In the genomic region with DNA sequence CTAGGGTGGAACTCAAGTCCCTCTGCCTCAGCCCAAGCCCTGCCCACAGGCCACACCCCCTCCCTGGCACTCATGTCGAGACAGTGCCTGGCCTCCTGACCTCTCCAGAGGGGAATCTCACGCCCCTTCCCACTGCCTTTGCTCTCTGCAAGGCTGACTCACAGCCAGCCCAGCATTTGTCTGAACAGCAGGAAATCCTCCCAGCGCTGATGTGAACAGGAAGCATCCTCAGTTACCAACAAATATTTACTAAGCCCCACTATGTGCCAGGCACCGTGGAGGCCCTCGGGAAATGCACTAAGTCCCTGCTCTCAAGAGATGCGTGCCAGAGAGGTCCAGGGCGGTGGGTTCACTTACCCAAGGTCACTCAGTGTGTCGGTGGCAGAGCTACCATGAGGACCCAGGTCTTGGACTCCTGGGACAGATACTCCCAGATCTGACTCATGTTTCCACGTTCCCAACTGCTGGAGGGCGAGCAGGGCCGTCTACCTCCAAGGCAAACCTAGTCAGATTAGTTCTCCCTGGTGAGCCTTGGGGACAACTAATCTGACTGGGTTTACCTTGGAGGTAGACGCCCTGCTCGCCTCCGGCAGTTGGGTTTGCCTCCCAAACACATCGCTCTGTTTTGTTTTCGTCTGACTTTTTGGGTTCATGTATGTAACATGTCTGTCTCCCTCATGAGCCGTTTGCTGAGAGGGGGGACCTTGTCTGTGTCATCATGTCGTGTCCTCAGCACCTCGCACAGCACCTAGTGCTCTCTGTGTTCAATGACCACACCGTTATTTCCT, we compare ENCODE assay signal across 8 cellular contexts. TPM values are rescaled to one million over a fixed set of nuclear protein-coding genes. Genes with fewer than 3 reads are reported as not detected.
A peak's percentile ranks its signal among the peaks of the same experiment; 100 is the strongest.
DNase-seq lines count a peak whose midpoint lies in the region; ATAC-seq, FAIRE-seq and TF ChIP-seq lines count a peak whose summit lies in the region.

No MANE protein-coding gene starts in this region.

- H4K20me1 ChIP-seq in GM23248 (ENCODE audit: insufficient read depth): no peaks in the 10 kb centered on the region
- H4K20me1 ChIP-seq in K562 (replicated peaks; ENCODE audit: control insufficient read depth, insufficient read depth, low read length): no peaks in the 10 kb centered on the region; the same call in 1 of the 2 replicates

- intact Hi-C loops in K562 (cut with micrococcal nuclease): no loop called here

- BruUV-seq in K562 (replicated peaks; lab: Mats Ljungman, UMichigan): no TSS peak

- peaks cover 9% of the 10 kb centered on the region; the same call in 1 of the 2 replicates for H3F3A ChIP-seq in GM23248 (ENCODE audit: insufficient read depth)

- H3K4me3 ChIP-seq in GM23248: no peak overlapping the region
- H3K4me3 ChIP-seq in SJSA1: no peak overlapping the region
- no peak overlapping the region for H3K4me3 ChIP-seq in K562

- H3K9me3 ChIP-seq in GM23248 (ENCODE audit: low read depth): no peaks in the 10 kb centered on the region
- H3K9me3 ChIP-seq in SJSA1 (replicated peaks): no peaks in the 10 kb centered on the region
- H3K9me3 ChIP-seq in K562 (replicated peaks; ENCODE audit: control insufficient read depth, insufficient read depth, low read depth, low read length): no peaks in the 10 kb centered on the region

- H3K9ac ChIP-seq in GM23248 (peak overlapping the region; percentile 71), K562 (ENCODE audit: insufficient read depth in 1 of 2, low read depth in 2 of 2, low read length in 2 of 2) (0 out of 4 replicates have a peak overlapping the region, but pooled peaks of 1 of the 2 experiments have one; percentile 56)

- no peak for TF ChIP-seq RAD21 in K562 (CRISPR knock-in tag; conservative IDR thresholded peaks at IDR 0.05 in 1 of 2, IDR thresholded peaks at IDR 0.05 in 1 of 2)

- 46 to 47% methylated on average over 20 of the region's 20 CpGs for WGBS in GM23248 (ENCODE audit: low coverage in 1 of 2, low lambda C conversion rate in 2 of 2, missing lambda C conversion rate in 2 of 2), 2 experiments
- 44% methylated on average over 19 of the region's 20 CpGs for WGBS in K562 (ENCODE audit: insufficient coverage, low coverage, missing lambda C conversion rate)

- TF ChIP-seq EP300 in K562 (IDR thresholded peaks at IDR 0.05; ENCODE audit: low read length): no peak

- POLR2A ChIA-PET in K562 (lab: Yijun Ruan, JAX): interaction anchor here (0.9 kb wide), 1 partner anchor 20 kb away, joined by 3 read pairs; no protein-coding TSS in a partner anchor

- in situ Hi-C loops in GM23248 (cut with MboI) (no loop called here), K562 (cut with MboI) (no loop called here)

- H3K27ac ChIP-seq in GM23248: peak overlapping the region; percentile 91
- peak overlapping the region; percentile 67 for H3K27ac ChIP-seq in SJSA1
- H3K27ac ChIP-seq in K562 (ENCODE audit: extremely low read depth, low read depth, low read length): no peak overlapping the region

- peak overlapping the region; percentile 78 for H2AFZ ChIP-seq in GM23248
- no peak overlapping the region for H2AFZ ChIP-seq in K562 (ENCODE audit: low read depth, low read length)

- no peaks in the 10 kb centered on the region for H3K36me3 ChIP-seq in GM23248 (ENCODE audit: low read depth)
- H3K36me3 ChIP-seq in SJSA1: no peaks in the 10 kb centered on the region
- no peaks in the 10 kb centered on the region for H3K36me3 ChIP-seq in K562 (ENCODE audit: control insufficient read depth, insufficient read depth, low read length)

- TF ChIP-seq POLR2A in K562 (conservative IDR thresholded peaks at IDR 0.05): no peak

- H3K79me2 ChIP-seq in GM23248 (ENCODE audit: insufficient read depth) (no peaks in the 10 kb centered on the region), K562 (ENCODE audit: control insufficient read depth, insufficient read depth, low read length) (no peaks in the 10 kb centered on the region)

- no peaks in the 10 kb centered on the region for H3K9me2 ChIP-seq in GM23248 (ENCODE audit: insufficient read depth)

- DNase-seq in GM23248 (peak; percentile 90), SJSA1 (ENCODE audit: low read depth in 1 of 2, low spot score in 2 of 2) (peak; percentile 57 to 71), K562 (ENCODE audit: extremely low read depth in 1 of 4, low spot score in 3 of 4) (no peak), islet precursor cell (peak; percentile 98), NCI-H1092 treated with DMSO at 0.1 percent for 48 hours (lab: John Stamatoyannopoulos, UW) (no peak)
- DNase-seq in stimulated activated naive CD4-positive, alpha-beta T cell (lab: John Stamatoyannopoulos, UW): peak; percentile 22 to 50 (median 32)

- H3K9me1 ChIP-seq in K562 (ENCODE audit: control insufficient read depth, insufficient read depth, low read length): no peaks in the 10 kb centered on the region

- peaks cover 31% of the 10 kb centered on the region for H3K4me1 ChIP-seq in GM23248 (ENCODE audit: insufficient read depth)
- H3K4me1 ChIP-seq in SJSA1 (replicated peaks): peaks cover 42% of the 10 kb centered on the region
- peaks cover 12 to 16% of the 10 kb centered on the region in 2 experiments for H3K4me1 ChIP-seq in K562 (replicated peaks in 1 of 2; ENCODE audit: control insufficient read depth in 2 of 2, insufficient read depth in 2 of 2, low read length in 2 of 2)

- no peak for TF ChIP-seq CTCF in K562 (IDR thresholded peaks at IDR 0.05 in 2 of 3, conservative IDR thresholded peaks at IDR 0.05 in 1 of 3; ENCODE audit: insufficient read depth in 2 of 3, low read depth in 1 of 3, low read length in 3 of 3)

- CTCF ChIA-PET in K562 (lab: Yijun Ruan, JAX; ENCODE audit: low intra/inter-chr PET ratio): no interaction called here

- peak; percentile 19 for FAIRE-seq in K562 (lab: Jason Lieb, UNC)

- H3K4me2 ChIP-seq in GM23248 (ENCODE audit: unreplicated experiment): peak overlapping the region; percentile 31
- H3K4me2 ChIP-seq in K562 (ENCODE audit: insufficient read depth, low read length): no peak overlapping the region

- ATAC-seq in K562: no peak
- no peak for ATAC-seq in GM21515 (IDR thresholded peaks at IDR 0.05; ENCODE audit: unreplicated experiment)
- no peak for ATAC-seq in GM18511 (IDR thresholded peaks at IDR 0.05; ENCODE audit: unreplicated experiment)

- no peaks in the 10 kb centered on the region for H3K27me3 ChIP-seq in GM23248 (replicated peaks; ENCODE audit: insufficient read depth)
- no peaks in the 10 kb centered on the region for H3K27me3 ChIP-seq in SJSA1 (replicated peaks)
- peaks cover 2 to 6% of the 10 kb centered on the region in 2 experiments; a peak in 1 of 5 replicates for H3K27me3 ChIP-seq in K562 (ENCODE audit: control insufficient read depth in 2 of 2, insufficient read depth in 2 of 2, low read length in 2 of 2)

TF ChIP-seq in K562, 482 proteins besides CTCF, POLR2A, EP300 and RAD21:
- TF ChIP-seq ZKSCAN1 (IDR thresholded peaks at IDR 0.05; ENCODE audit: low read depth, low read length) (0 out of 2 replicates have a peak, but pooled peaks have one; percentile 33), ARID2 (IDR thresholded peaks at IDR 0.05) (no peak)

RNA-seq across cellular contexts. Expression of a gene that starts 7.7 kb away (rescaled TPM):
- 7.0 and 8.6 TPM in 2 replicates for total RNA-seq in GM23248 (2014; rRNA removed; shearing (Covaris generic))
- polyA plus RNA-seq in GM23248 (2016; fragmentation: Nextera tagmentation; extraction: Ambion mirVana) (17.5 and 19.3 TPM in 2 replicates), K562 (2011; rRNA removed) (26.1 and 26.8 TPM in 2 replicates), K562 (2014; fragmentation: Illumina TruSeq; extraction: Trizol) (6.8 and 7.2 TPM in 2 replicates), K562 (2014; fragmentation: Nextera tagmentation; extraction: Ambion mirVana) (1 to 10 TPM; 2.4 to 3.6 TPM), K562 (2014; rRNA removed) (8.9 and 10.9 TPM in 2 replicates)
- total RNA-seq in SJSA1 (2014; rRNA removed; shearing (Covaris generic)): 8.8 and 9.6 TPM in 2 replicates
- 5.1 and 18.6 TPM in 2 replicates for total RNA-seq in K562 (2011; cell fraction: chromatin; rRNA removed; ENCODE audit: low replicate concordance)
- 7.1 and 11.2 TPM in 2 replicates for total RNA-seq in K562 (2011; cell fraction: nucleolus; rRNA removed)
- 5.2 and 11.3 TPM in 2 replicates for total RNA-seq in K562 (2011; cell fraction: nucleoplasm; rRNA removed)
- total RNA-seq in K562 (2014; rRNA removed) (4.0 and 8.2 TPM in 2 replicates), K562 (2014; rRNA removed; fragmentation: Illumina TruSeq; extraction: Trizol) (3.4 and 4.4 TPM in 2 replicates), K562 (2015; rRNA removed; fragmentation: Illumina TruSeq; extraction: Trizol) (4.6 and 5.3 TPM in 2 replicates), K562 (2021) (7.0 and 7.3 TPM in 2 replicates)
- polyA plus RNA-seq in K562 (2011; cell fraction: cytosol; rRNA removed): 30.9 and 33.5 TPM in 2 replicates
- polyA plus RNA-seq in K562 (2011; cell fraction: nucleus; rRNA removed): 42.7 and 47.8 TPM in 2 replicates
- polyA plus RNA-seq in K562 (2012): 5.7 and 7.4 TPM in 2 replicates
- 11.8 and 15.5 TPM in 2 replicates for polyA minus RNA-seq in K562 (2011; rRNA and poly(A)+ RNA removed)
- polyA minus RNA-seq in K562 (2011; cell fraction: cytosol; rRNA and poly(A)+ RNA removed): 8.0 and 11.6 TPM in 2 replicates
- polyA minus RNA-seq in K562 (2011; cell fraction: nucleus; rRNA and poly(A)+ RNA removed): 6.2 and 6.8 TPM in 2 replicates

Comparison
In these comparisons a context has a peak if more than half of its experiments do, and no peak if none do; other contexts are left out.
1. DNase-seq: peak in GM23248 (single experiment), SJSA1 (2 of 2), islet precursor cell (single experiment) and stimulated activated naive CD4-positive, alpha-beta T cell (6 of 6); none in K562 (0 of 4) and NCI-H1092 treated with DMSO at 0.1 percent for 48 hours (single experiment).